8 cellular contexts compared by ENCODE assay signal in genomic region chrX:130975947-130976346, GRCh38.
DNase-seq lines count a peak whose midpoint lies in the region; ATAC-seq and TF ChIP-seq lines count a peak whose summit lies in the region.

No MANE protein-coding gene starts in this region.

- in situ Hi-C loops in gastrocnemius medialis (cut with MboI; ENCODE audit: low sequenced_read_pairs in 4 of 4), result loop anchor here (10.0 to 25.0 kb wide), 2 partner anchors 649 to 661 kb away; no protein-coding TSS in a partner anchor

- DNase-seq in MCF 10A (ENCODE audit: unreplicated experiment) (peak; percentile 63), breast epithelium (ENCODE audit: low spot score in 2 of 2) (no peak), H7 (peak; percentile 12), NCI-H146 (lab: John Stamatoyannopoulos, UW) (peak; percentile 46), fibroblast of villous mesenchyme (ENCODE audit: low read depth) (peak; percentile 58), gastrocnemius medialis (no peak)

- H3K9me3 ChIP-seq in breast epithelium (no peaks in the 10 kb centered on the region), gastrocnemius medialis (no peaks in the 10 kb centered on the region)

- TF ChIP-seq POLR2A in breast epithelium (IDR thresholded peaks at IDR 0.05) (no peak), gastrocnemius medialis (IDR thresholded peaks at IDR 0.05) (no peak)

- H3K27ac Mint-ChIP-seq in MCF 10A (ENCODE audit: low read depth, unreplicated experiment), result no peak overlapping the region

- ATAC-seq in gastrocnemius medialis (peak; percentile 66 to 73), HG03045 (IDR thresholded peaks at IDR 0.05; ENCODE audit: unreplicated experiment) (no peak)

- BruUV-seq in MCF 10A (replicated peaks; lab: Mats Ljungman, UMichigan), result no TSS peak

- H3K9me3 Mint-ChIP-seq in MCF 10A (ENCODE audit: unreplicated experiment), result no peaks in the 10 kb centered on the region

- H3K36me3 ChIP-seq in breast epithelium, result no peaks in the 10 kb centered on the region
- H3K36me3 ChIP-seq in H7 (replicated peaks; ENCODE audit: control insufficient read depth, insufficient read depth, low read length), result no peaks in the 10 kb centered on the region
- H3K36me3 ChIP-seq in gastrocnemius medialis, result no peaks in the 10 kb centered on the region

- TF ChIP-seq CTCF in MCF 10A (IDR thresholded peaks at IDR 0.05; ENCODE audit: unreplicated experiment) (peak; percentile 65), breast epithelium (IDR thresholded peaks at IDR 0.05) (peak in 1 of 3 donors; percentile 33), VCaP (conservative IDR thresholded peaks at IDR 0.05) (peak; percentile 75), fibroblast of villous mesenchyme (IDR thresholded peaks at IDR 0.05; ENCODE audit: insufficient read depth, low read depth, low read length) (peak; percentile 63), gastrocnemius medialis (IDR thresholded peaks at IDR 0.05 in 4 of 5, conservative IDR thresholded peaks at IDR 0.05 in 1 of 5) (peak; percentile 42 to 58 (median 47))

- H3K27ac ChIP-seq in breast epithelium (no peak overlapping the region), VCaP (no peak overlapping the region), gastrocnemius medialis (no peak overlapping the region)

- POLR2A ChIA-PET in MCF 10A (lab: Yijun Ruan, JAX), result no interaction called here

- intact Hi-C loops in MCF 10A (cut with micrococcal nuclease) (loop anchor here (1.0 kb wide), 2 partner anchors 657 to 701 kb away; no protein-coding TSS in a partner anchor), breast epithelium (cut with DNase I; ENCODE audit: low total_unique reads) (no loop called here), gastrocnemius medialis (cut with DNase I; ENCODE audit: low total_unique reads) (loop anchor here (2.0 to 5.0 kb wide), 3 partner anchors 391 to 701 kb away; no protein-coding TSS in a partner anchor)

- H3K27me3 Mint-ChIP-seq in MCF 10A (ENCODE audit: insufficient read depth, unreplicated experiment), result peaks cover 35% of the 10 kb centered on the region

- H3K27me3 ChIP-seq in breast epithelium, result peaks cover 0 to 43% of the 10 kb centered on the region in 2 donors
- H3K27me3 ChIP-seq in H7 (ENCODE audit: control insufficient read depth, insufficient read depth, low read length), result no peaks in the 10 kb centered on the region
- H3K27me3 ChIP-seq in gastrocnemius medialis, result no peaks in the 10 kb centered on the region

- no peaks in the 10 kb centered on the region for H3K4me1 ChIP-seq in breast epithelium
- no peaks in the 10 kb centered on the region for H3K4me1 ChIP-seq in gastrocnemius medialis

- no peaks in the 10 kb centered on the region for H3K4me1 Mint-ChIP-seq in MCF 10A (ENCODE audit: insufficient read depth, unreplicated experiment)

- H3K36me3 Mint-ChIP-seq in MCF 10A (ENCODE audit: insufficient read depth, unreplicated experiment), result no peaks in the 10 kb centered on the region

- CTCF ChIA-PET in MCF 10A (lab: Yijun Ruan, JAX), result interaction anchor here (0.8 to 5.6 kb wide), 9 partner anchors 9 to 700 kb away, joined by 4 to 47 read pairs (median 5); no protein-coding TSS in a partner anchor

- no peak overlapping the region for H3K4me3 Mint-ChIP-seq in MCF 10A (ENCODE audit: unreplicated experiment)

- no peak overlapping the region for H3K4me3 ChIP-seq in breast epithelium
- no peak overlapping the region for H3K4me3 ChIP-seq in H7 (ENCODE audit: insufficient read depth, low read depth, low read length)
- H3K4me3 ChIP-seq in fibroblast of villous mesenchyme (ENCODE audit: low read depth, low read length), result no peak overlapping the region
- no peak overlapping the region for H3K4me3 ChIP-seq in gastrocnemius medialis

Comparison
In these comparisons a context has a peak if more than half of its experiments do, and no peak if none do; other contexts are left out.
1. DNase-seq: peak in MCF 10A (single experiment), H7 (single experiment), NCI-H146 (single experiment) and fibroblast of villous mesenchyme (single experiment); none in breast epithelium (0 of 2) and gastrocnemius medialis (0 of 2).